29 cellular contexts compared by ENCODE assay signal in genomic region chr12:68056300-68056699, GRCh38.
"Had no signal": no experiment of that assay in that cellular context is flagged by ENCODE, and none has a peak within 500 bp of the region (broad histone marks: within the 10 kb centered on the region; RNA-seq: fewer than 3 reads in every experiment).

No MANE protein-coding gene starts in this region.

- ATAC-seq: effector memory CD8-positive, alpha-beta T cell; gastrocnemius medialis; naive thymus-derived CD8-positive, alpha-beta T cell; psoas muscle; stimulated activated memory B cell treated with anti-CD40 and anti-IgM and Interleukin-4, amounts not matched to agents 10 μg/mL and 1 μg/mL and 100 μg/mL, for 72 hours had no signal

- H3K36me3 Mint-ChIP-seq: brain, neural progenitor cell had no signal

- H3K4me3 ChIP-seq: gastrocnemius medialis, neural progenitor cell, psoas muscle, sigmoid colon, smooth muscle cell, stomach, tibial artery had no signal

- DNase-seq: activated CD4-positive, alpha-beta T cell treated with anti-CD3 and anti-CD28 coated beads for 48 hours; activated CD4-positive, alpha-beta T cell treated with anti-CD3 and anti-CD28 coated beads, Interleukin-2, amount 50 U/mL, for 48 hours; activated CD8-positive, alpha-beta memory T cell treated with anti-CD3 and anti-CD28 coated beads for 24 hours; activated effector memory CD4-positive, alpha-beta T cell treated with Interleukin-2 at 50 U/mL for 16 hours; activated naive CD4-positive, alpha-beta T cell treated with Interleukin-2 at 50 U/mL for 16 hours; anterior cingulate cortex; cortex of kidney; effector memory CD8-positive, alpha-beta T cell; erythroblast; gastrocnemius medialis; glutamatergic neuron; mammary epithelial cell; naive thymus-derived CD8-positive, alpha-beta T cell; occipital lobe; psoas muscle; sigmoid colon; stimulated activated CD4-positive, alpha-beta T cell treated with anti-CD3 and anti-CD28 coated beads, Interleukin-1b, Interleukin-23, amount 100 ng/mL, for 48 hours; stimulated activated CD4-positive, alpha-beta T cell treated with anti-CD3 and anti-CD28 coated beads, Interleukin-4, amount 100 ng/mL, for 4 hours; stimulated activated CD8-positive, alpha-beta memory T cell treated with anti-CD3 and anti-CD28 coated beads, Interleukin-4, amount 100 ng/mL, for 48 hours; stomach; tibial artery had no signal

- H2AFZ ChIP-seq: neural progenitor cell, parathyroid adenoma had no signal

- H3K27me3 ChIP-seq: gastrocnemius medialis, neural progenitor cell, sigmoid colon, stomach, tibial artery had no signal

- H3K4me1 ChIP-seq: gastrocnemius medialis, neural progenitor cell, parathyroid adenoma, psoas muscle, sigmoid colon, stomach, tibial artery had no signal

- H3K9me3 ChIP-seq: gastrocnemius medialis had no signal

- H3K36me3 ChIP-seq: gastrocnemius medialis, neural progenitor cell, sigmoid colon, stomach, tibial artery had no signal

- H3K27ac Mint-ChIP-seq: activated naive CD8-positive, alpha-beta T cell; brain; effector memory CD8-positive, alpha-beta T cell; mesothelial cell of epicardium; neural progenitor cell; stimulated activated memory B cell treated with anti-CD40 and anti-IgM and Interleukin-4, amounts not matched to agents 10 μg/mL and 1 μg/mL and 100 μg/mL, for 72 hours had no signal

- H3K27me3 Mint-ChIP-seq: activated naive CD8-positive, alpha-beta T cell; effector memory CD8-positive, alpha-beta T cell; stimulated activated memory B cell treated with anti-CD40 and anti-IgM and Interleukin-4, amounts not matched to agents 10 μg/mL and 1 μg/mL and 100 μg/mL, for 72 hours had no signal

- H3K9ac ChIP-seq: neural progenitor cell, parathyroid adenoma had no signal

- FAIRE-seq: islet of Langerhans had no signal

- H3K79me2 ChIP-seq: parathyroid adenoma had no signal

- H3K4me2 ChIP-seq: neural progenitor cell, smooth muscle cell had no signal

- H3K27ac ChIP-seq: gastrocnemius medialis, neural progenitor cell, parathyroid adenoma, psoas muscle, sigmoid colon, stomach, tibial artery had no signal

- H3K4me1 Mint-ChIP-seq: brain, mesothelial cell of epicardium, neural progenitor cell had no signal

- H3K4me3 Mint-ChIP-seq: activated naive CD8-positive, alpha-beta T cell; brain; effector memory CD8-positive, alpha-beta T cell; mesothelial cell of epicardium; naive thymus-derived CD8-positive, alpha-beta T cell; neural progenitor cell; stimulated activated memory B cell treated with anti-CD40 and anti-IgM and Interleukin-4, amounts not matched to agents 10 μg/mL and 1 μg/mL and 100 μg/mL, for 72 hours had no signal
